Comparison of ENCODE assay signal across 8 cellular contexts in the genomic region with DNA sequence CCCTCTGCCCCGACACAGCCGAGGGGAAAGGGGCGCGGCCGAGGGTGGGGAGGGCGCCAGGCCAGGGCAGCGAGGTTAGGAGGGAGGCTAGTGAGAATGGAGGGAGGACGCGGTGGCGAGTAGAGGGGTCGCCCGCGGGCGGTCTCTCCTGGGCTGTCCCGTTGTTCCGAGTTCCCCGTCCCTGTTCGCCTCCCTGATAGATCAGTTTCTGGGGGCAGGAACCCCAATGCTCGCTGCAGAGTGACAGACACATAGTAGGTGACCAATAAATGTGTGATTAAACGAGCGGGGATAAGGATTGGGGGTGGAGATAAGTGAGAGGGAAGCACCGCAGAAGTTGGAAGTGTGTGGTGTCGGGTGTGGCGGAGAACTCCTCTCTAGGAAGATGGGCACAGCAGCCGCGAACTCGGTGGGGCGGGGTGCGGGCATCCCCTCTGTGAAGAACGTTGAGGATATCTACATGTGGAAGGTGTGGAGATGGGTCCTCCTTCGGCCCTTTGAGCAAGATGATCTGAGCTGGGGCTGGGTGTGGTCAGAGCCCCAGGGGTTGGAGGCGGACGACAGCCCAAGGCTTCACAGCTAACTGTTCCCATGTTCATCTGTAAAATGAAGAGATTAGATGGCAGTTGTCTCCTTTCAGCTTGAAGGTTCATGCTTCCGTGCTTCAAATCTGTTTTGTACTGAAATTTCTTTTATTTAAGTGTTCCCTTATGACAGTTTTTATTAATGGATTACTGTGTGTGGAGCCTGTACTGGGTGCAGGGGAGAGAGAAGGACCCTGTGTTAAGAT. TPM values are rescaled to one million over a fixed set of nuclear protein-coding genes. Genes with fewer than 3 reads are reported as not detected.
DNase-seq lines count a peak whose midpoint lies in the region; ATAC-seq and TF ChIP-seq lines count a peak whose summit lies in the region.

No MANE protein-coding gene starts in this region.

- H3K4me1 Mint-ChIP-seq in activated CD8-positive, alpha-beta memory T cell treated with anti-CD3 and anti-CD28 coated beads, Interleukin-2, amount 10 ng/mL, durations not matched to agents 7 days and 5 days, result peaks cover 37% of the 10 kb centered on the region

- H3K27me3 ChIP-seq in cardiac muscle cell, result no peaks in the 10 kb centered on the region
- no peaks in the 10 kb centered on the region for H3K27me3 ChIP-seq in prostate gland (replicated peaks; ENCODE audit: insufficient read depth)

- CTCF ChIA-PET in activated CD8-positive, alpha-beta memory T cell treated with anti-CD3 and anti-CD28 coated beads, Interleukin-2, amount 10 ng/mL, durations not matched to agents 7 days and 5 days (lab: Charles Lee), result interaction anchor here (1.3 kb wide), 1 partner anchor 21 kb away, joined by 3 read pairs; no protein-coding TSS in a partner anchor

- WGBS in prostate gland, result 2% methylated on average over 34 of the region's 34 CpGs

- H3K9me3 Mint-ChIP-seq in activated CD8-positive, alpha-beta memory T cell treated with anti-CD3 and anti-CD28 coated beads, Interleukin-2, amount 10 ng/mL, durations not matched to agents 7 days and 5 days (ENCODE audit: low read depth), result no peaks in the 10 kb centered on the region

- H3K27ac Mint-ChIP-seq in activated CD8-positive, alpha-beta memory T cell treated with anti-CD3 and anti-CD28 coated beads, Interleukin-2, amount 10 ng/mL, durations not matched to agents 7 days and 5 days, result peak overlapping the region; percentile 62

- TF ChIP-seq CTCF in cardiac muscle cell (IDR thresholded peaks at IDR 0.05; ENCODE audit: low read depth, low read length) (no peak), prostate gland (IDR thresholded peaks at IDR 0.05) (no peak)

- peak overlapping the region; percentile 89 for H3K27ac ChIP-seq in cardiac muscle cell
- peak overlapping the region; percentile 93 to 94 for H3K27ac ChIP-seq in prostate gland

- H3K4me1 ChIP-seq in cardiac muscle cell (ENCODE audit: low read depth) (peaks cover 31% of the 10 kb centered on the region), prostate gland (replicated peaks) (peaks cover 16% of the 10 kb centered on the region)

- H3K9me3 ChIP-seq in cardiac muscle cell (ENCODE audit: low read depth) (no peaks in the 10 kb centered on the region), prostate gland (no peaks in the 10 kb centered on the region)

- no peaks in the 10 kb centered on the region for H3K27me3 Mint-ChIP-seq in activated CD8-positive, alpha-beta memory T cell treated with anti-CD3 and anti-CD28 coated beads, Interleukin-2, amount 10 ng/mL, durations not matched to agents 7 days and 5 days

- ATAC-seq in activated CD8-positive, alpha-beta memory T cell treated with anti-CD3 and anti-CD28 coated beads, Interleukin-2, amount 10 ng/mL, durations not matched to agents 7 days and 5 days, result no peak
- ATAC-seq in HG03196 (IDR thresholded peaks at IDR 0.05; ENCODE audit: unreplicated experiment), result peak; percentile 0

- no peak for DNase-seq in activated CD8-positive, alpha-beta memory T cell treated with anti-CD3 and anti-CD28 coated beads, Interleukin-2, amount 10 ng/mL, durations not matched to agents 7 days and 5 days
- no peak for DNase-seq in activated CD8-positive, alpha-beta memory T cell treated with anti-CD3 and anti-CD28 coated beads, Interleukin-2, amount 50 U/mL, for 4 hours
- peak; percentile 30 to 31 for DNase-seq in activated CD4-positive, alpha-beta T cell treated with anti-CD3 and anti-CD28 coated beads, Interleukin-2, amount 50 U/mL, for 48 hours
- DNase-seq in cardiac muscle cell (ENCODE audit: low read depth in 1 of 2, low spot score in 1 of 2) (no peak), prostate gland (ENCODE audit: low spot score) (no peak), middle frontal gyrus (ENCODE audit: extremely low spot score, low spot score) (no peak), foreskin melanocyte (no peak)

- H3K36me3 Mint-ChIP-seq in activated CD8-positive, alpha-beta memory T cell treated with anti-CD3 and anti-CD28 coated beads, Interleukin-2, amount 10 ng/mL, durations not matched to agents 7 days and 5 days, result peaks cover 2% of the 10 kb centered on the region

- peak overlapping the region; percentile 86 for H3K4me3 Mint-ChIP-seq in activated CD8-positive, alpha-beta memory T cell treated with anti-CD3 and anti-CD28 coated beads, Interleukin-2, amount 10 ng/mL, durations not matched to agents 7 days and 5 days

- intact Hi-C loops in prostate gland (cut with DNase I), result loop anchor here (10.0 kb wide), 1 partner anchor 85 kb away; no protein-coding TSS in a partner anchor

- no peak for TF ChIP-seq POLR2A in prostate gland (IDR thresholded peaks at IDR 0.05)

- H3K36me3 ChIP-seq in cardiac muscle cell (no peaks in the 10 kb centered on the region), prostate gland (no peaks in the 10 kb centered on the region)

- H3K4me3 ChIP-seq in cardiac muscle cell, result peak overlapping the region; percentile 84
- H3K4me3 ChIP-seq in prostate gland, result peak overlapping the region; percentile 89 to 95

RNA-seq across cellular contexts. Expression of a gene that starts 0.7 kb away (rescaled TPM):
- 1 to 10 TPM; 7.5 to 8.4 TPM for total RNA-seq in activated CD8-positive, alpha-beta memory T cell treated with anti-CD3 and anti-CD28 coated beads, Interleukin-2, amount 10 ng/mL, durations not matched to agents 7 days and 5 days
- total RNA-seq in cardiac muscle cell (31.7 and 34.3 TPM in 2 replicates), prostate gland (10 to 100 TPM; 14.4 to 14.8 TPM)
- 29.7 and 40.1 TPM in 2 replicates for polyA plus RNA-seq in cardiac muscle cell

RNA-seq across cellular contexts. Expression of a gene that starts 11.2 kb away (rescaled TPM):
- total RNA-seq in activated CD8-positive, alpha-beta memory T cell treated with anti-CD3 and anti-CD28 coated beads, Interleukin-2, amount 10 ng/mL, durations not matched to agents 7 days and 5 days, result 10 to 100 TPM; 51.4 to 55.5 TPM
- total RNA-seq in cardiac muscle cell (222 and 270 TPM in 2 replicates), prostate gland (100 to 1,000 TPM; 150 to 171 TPM)
- polyA plus RNA-seq in cardiac muscle cell, result 185 and 224 TPM in 2 replicates

RNA-seq across cellular contexts. Expression of a gene that starts 38.4 kb away (rescaled TPM):
- total RNA-seq in activated CD8-positive, alpha-beta memory T cell treated with anti-CD3 and anti-CD28 coated beads, Interleukin-2, amount 10 ng/mL, durations not matched to agents 7 days and 5 days, result not detected
- total RNA-seq in cardiac muscle cell (4.2 and 5.5 TPM in 2 replicates), prostate gland (10 to 100 TPM; 98.8 to 99.8 TPM)
- polyA plus RNA-seq in cardiac muscle cell, result 5.7 and 8.3 TPM in 2 replicates

RNA-seq across cellular contexts. Expression of a gene that starts 56.4 kb away (rescaled TPM):
- 1 to 10 TPM; 4.0 to 4.8 TPM for total RNA-seq in activated CD8-positive, alpha-beta memory T cell treated with anti-CD3 and anti-CD28 coated beads, Interleukin-2, amount 10 ng/mL, durations not matched to agents 7 days and 5 days
- total RNA-seq in cardiac muscle cell (1.5 and 4.8 TPM in 2 replicates), prostate gland (10 to 100 TPM; 10.7 to 15.1 TPM)
- 2.2 and 2.4 TPM in 2 replicates for polyA plus RNA-seq in cardiac muscle cell

RNA-seq across cellular contexts. Expression of a gene that starts 56.6 kb away (rescaled TPM):
- 10 to 100 TPM; 24.7 to 25.3 TPM for total RNA-seq in activated CD8-positive, alpha-beta memory T cell treated with anti-CD3 and anti-CD28 coated beads, Interleukin-2, amount 10 ng/mL, durations not matched to agents 7 days and 5 days
- total RNA-seq in cardiac muscle cell, result 34.0 and 34.5 TPM in 2 replicates
- 30.0 and 31.4 TPM in 2 replicates for polyA plus RNA-seq in cardiac muscle cell
- total RNA-seq in prostate gland, result 10 to 100 TPM; 25.8 to 34.4 TPM

Comparison
In these comparisons a context has a peak if more than half of its experiments do, and no peak if none do; other contexts are left out.
1. DNase-seq: peak in activated CD4-positive, alpha-beta T cell treated with anti-CD3 and anti-CD28 coated beads, Interleukin-2, amount 50 U/mL, for 48 hours (2 of 2); none in activated CD8-positive, alpha-beta memory T cell treated with anti-CD3 and anti-CD28 coated beads, Interleukin-2, amount 10 ng/mL, durations not matched to agents 7 days and 5 days (single experiment), activated CD8-positive, alpha-beta memory T cell treated with anti-CD3 and anti-CD28 coated beads, Interleukin-2, amount 50 U/mL, for 4 hours (single experiment), cardiac muscle cell (0 of 2), prostate gland (single experiment), middle frontal gyrus (single experiment) and foreskin melanocyte (single experiment).
2. RNA of a gene that starts 38.4 kb away (total RNA-seq): 98.8 to 99.8 TPM in prostate gland; 4.2 to 5.5 TPM in cardiac muscle cell and not detected in activated CD8-positive, alpha-beta memory T cell treated with anti-CD3 and anti-CD28 coated beads, Interleukin-2, amount 10 ng/mL, durations not matched to agents 7 days and 5 days; every median in the first group is over 10 times any median in the second.